Comparison of ENCODE assay signal across 21 cellular contexts in the genomic region with DNA sequence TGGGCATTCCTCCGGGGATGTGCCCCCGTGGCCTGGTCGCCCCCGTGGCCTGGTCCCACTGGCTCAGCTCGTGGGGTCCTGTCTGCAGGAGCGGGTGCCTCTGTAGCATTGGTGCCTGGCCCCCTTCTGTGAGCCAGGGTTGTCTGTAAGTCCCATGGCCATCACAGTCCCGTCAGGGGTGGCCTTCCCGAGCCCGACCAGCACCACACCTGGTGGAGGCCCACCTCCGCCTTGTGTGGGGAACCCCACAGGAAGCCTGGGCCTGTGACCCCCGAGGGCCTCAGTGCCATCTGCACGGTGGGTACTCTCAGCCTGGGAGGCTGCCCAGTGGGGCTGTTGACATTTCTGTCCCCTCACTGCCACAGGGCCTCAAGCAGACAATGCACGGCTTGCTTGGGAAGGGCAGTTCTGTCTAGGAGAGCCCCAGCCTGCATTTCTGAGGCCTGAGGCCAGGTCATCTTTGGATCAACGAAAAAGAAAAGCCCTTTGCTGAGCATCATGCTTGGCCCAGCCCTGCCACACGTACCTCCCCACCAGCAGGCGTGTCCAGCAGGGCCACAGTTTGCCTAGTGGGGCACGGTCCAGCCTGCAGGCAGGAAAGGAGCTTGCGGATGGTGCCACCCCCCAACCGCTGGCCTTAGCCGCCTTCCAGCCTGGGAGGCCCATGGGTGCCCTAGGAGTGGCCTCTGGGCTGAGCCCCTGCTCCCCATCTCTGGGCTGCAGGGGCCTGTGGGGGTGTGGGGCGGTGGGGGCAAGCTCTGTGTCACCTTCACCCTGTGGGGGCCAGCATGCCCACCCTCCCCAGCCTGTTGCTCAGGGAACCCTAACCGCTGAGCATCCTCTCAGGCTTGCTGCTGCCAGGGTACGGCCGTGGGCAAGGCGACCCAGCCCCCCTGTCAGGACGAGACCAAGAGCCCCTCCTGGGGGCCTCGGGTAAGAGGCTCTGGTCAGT. TPM values are rescaled to one million over a fixed set of nuclear protein-coding genes. Genes with fewer than 3 reads are reported as not detected.
DNase-seq lines count a peak whose midpoint lies in the region; ATAC-seq, FAIRE-seq and TF ChIP-seq lines count a peak whose summit lies in the region.
"Had no signal": no experiment of that assay in that cellular context is flagged by ENCODE, and none has a peak within 500 bp of the region (broad histone marks: within the 10 kb centered on the region; RNA-seq: fewer than 3 reads in every experiment).

No MANE protein-coding gene starts in this region.

- TF ChIP-seq CTCF in body of pancreas (IDR thresholded peaks at IDR 0.05) = no peak
- TF ChIP-seq CTCF in kidney (IDR thresholded peaks at IDR 0.05; ENCODE audit: borderline replicate concordance, extremely low read depth, insufficient read depth) = no peak
- TF ChIP-seq CTCF in Caco-2 (IDR thresholded peaks at IDR 0.05; ENCODE audit: insufficient read depth in 1 of 2, low read depth in 1 of 2, low read length in 1 of 2, severe bottlenecking in 1 of 2, unreplicated experiment in 1 of 2) = no peak

- no peak for TF ChIP-seq POLR2A in body of pancreas (IDR thresholded peaks at IDR 0.05)

- no TSS peak for BruUV-seq in Caco-2 (replicated peaks; lab: Mats Ljungman, UMichigan)

- CTCF ChIA-PET in Caco-2 (lab: Charles Lee) = no interaction called here

- peak; percentile 10 for DNase-seq in activated naive CD4-positive, alpha-beta T cell treated with anti-CD3 and anti-CD28 coated beads, Interleukin-2, amount 50 U/mL, for 16 hours
- no peak for DNase-seq in activated naive CD4-positive, alpha-beta T cell treated with anti-CD3 and anti-CD28 coated beads, Interleukin-2, amount 50 U/mL, for 72 hours (ENCODE audit: low spot score in 2 of 2)
- peak in 3 of 4 donors; percentile 3 to 14 (median 7) for DNase-seq in body of pancreas
- DNase-seq in kidney = peak; percentile 68
- DNase-seq in sciatic nerve (ENCODE audit: low spot score) = peak; percentile 47
- no peak for DNase-seq in Caco-2
- DNase-seq in SKM-1 (lab: John Stamatoyannopoulos, UW; ENCODE audit: unreplicated experiment) = no peak
- DNase-seq: MV-4-11, NCI-H1417, NCI-H2029, NCI-H2171 treated with DMSO at 0.1 percent for 48 hours, NCI-H446 treated with DMSO at 0.1 percent for 48 hours, NCI-H748 treated with DMSO at 0.1 percent for 48 hours, RPMI8226 had no signal

- H3K4me1 ChIP-seq in body of pancreas (peaks cover 14% of the 10 kb centered on the region), kidney (ENCODE audit: control insufficient read depth in 1 of 2, insufficient read depth in 1 of 2, low read depth in 1 of 2, low read length in 2 of 2) (no peaks in the 10 kb centered on the region), Caco-2 (no peaks in the 10 kb centered on the region)

- peaks cover 0 to 1% of the 10 kb centered on the region in 2 donors for H3K36me3 ChIP-seq in body of pancreas (replicated peaks in 1 of 2; ENCODE audit: insufficient read depth in 1 of 2, low read depth in 2 of 2)
- H3K36me3 ChIP-seq in kidney (ENCODE audit: control insufficient read depth in 1 of 2, insufficient read depth in 2 of 2, low read length in 2 of 2) = peaks cover 0 to 4% of the 10 kb centered on the region in 2 donors
- no peaks in the 10 kb centered on the region for H3K36me3 ChIP-seq in Caco-2 (ENCODE audit: control insufficient read depth, insufficient read depth, low read length)

- 93 to 99% methylated on average over 9 to 25 of the region's 27 CpGs for whole genome bisulfite sequencing in body of pancreas, 2 donors

- no peak overlapping the region for H3K9ac ChIP-seq in kidney (ENCODE audit: low read length in 2 of 2)

- H3K4me3 ChIP-seq in body of pancreas (no peak overlapping the region), kidney (ENCODE audit: low read length in 2 of 2) (no peak overlapping the region), Caco-2 (ENCODE audit: low read depth, low read length) (no peak overlapping the region)
- H3K4me3 ChIP-seq: K562 had no signal

- H3K4me3 Mint-ChIP-seq in Caco-2 (ENCODE audit: unreplicated experiment) = no peak overlapping the region
- H3K4me3 Mint-ChIP-seq: CD8-positive, alpha-beta memory T cell had no signal

- no peaks in the 10 kb centered on the region for H3K9me3 ChIP-seq in body of pancreas
- no peaks in the 10 kb centered on the region for H3K9me3 ChIP-seq in kidney (ENCODE audit: control insufficient read depth in 1 of 2, low read length in 2 of 2)
- no peaks in the 10 kb centered on the region for H3K9me3 ChIP-seq in Caco-2

- no peak for FAIRE-seq in kidney (lab: Jason Lieb, UNC)
- FAIRE-seq: H1, K562 had no signal

- no peaks in the 10 kb centered on the region for H3K4me1 Mint-ChIP-seq in Caco-2 (ENCODE audit: low read depth, unreplicated experiment)
- H3K4me1 Mint-ChIP-seq: CD8-positive, alpha-beta memory T cell had no signal

- ATAC-seq in activated naive CD4-positive, alpha-beta T cell treated with anti-CD3 and anti-CD28 coated beads, Interleukin-2, amount 50 U/mL, for 72 hours = no peak
- ATAC-seq in body of pancreas (no peak), sciatic nerve (peak; percentile 21), GM21717 (IDR thresholded peaks at IDR 0.05; ENCODE audit: unreplicated experiment) (no peak)
- ATAC-seq: K562 had no signal

- intact Hi-C loops in body of pancreas (cut with DNase I) = no loop called here
- intact Hi-C loops in kidney (cut with DNase I) = no loop called here
- intact Hi-C loops in sciatic nerve (cut with DNase I) = no loop called here
- intact Hi-C loops in Caco-2 (cut with micrococcal nuclease; ENCODE audit: unreplicated experiment) = no loop called here

- no peaks in the 10 kb centered on the region for H3K27me3 Mint-ChIP-seq in Caco-2 (ENCODE audit: insufficient read depth, unreplicated experiment)

- H3K27ac ChIP-seq in body of pancreas (no peak overlapping the region), kidney (ENCODE audit: low read depth in 2 of 2, low read length in 2 of 2) (no peak overlapping the region)
- H3K27ac ChIP-seq: 22Rv1 had no signal

- no peak overlapping the region for H3K27ac Mint-ChIP-seq in activated naive CD4-positive, alpha-beta T cell treated with anti-CD3 and anti-CD28 coated beads, Interleukin-2, amount 50 U/mL, for 72 hours
- no peak overlapping the region for H3K27ac Mint-ChIP-seq in Caco-2 (ENCODE audit: unreplicated experiment)

- H3K27me3 ChIP-seq in body of pancreas (no peaks in the 10 kb centered on the region), Caco-2 (replicated peaks; ENCODE audit: control insufficient read depth, insufficient read depth, low read length) (no peaks in the 10 kb centered on the region)

- POLR2A ChIA-PET in Caco-2 (lab: Charles Lee) = no interaction called here

- peaks cover 0 to 4% of the 10 kb centered on the region in 2 donors for H3K9me3 Mint-ChIP-seq in activated naive CD4-positive, alpha-beta T cell treated with anti-CD3 and anti-CD28 coated beads, Interleukin-2, amount 50 U/mL, for 72 hours
- peaks cover under 1% of the 10 kb centered on the region for H3K9me3 Mint-ChIP-seq in Caco-2 (ENCODE audit: unreplicated experiment)

- peaks cover 8 to 19% of the 10 kb centered on the region in 2 donors for H3K36me3 Mint-ChIP-seq in activated naive CD4-positive, alpha-beta T cell treated with anti-CD3 and anti-CD28 coated beads, Interleukin-2, amount 50 U/mL, for 72 hours
- H3K36me3 Mint-ChIP-seq in Caco-2 (ENCODE audit: insufficient read depth, unreplicated experiment) = no peaks in the 10 kb centered on the region

RNA-seq across cellular contexts. Expression of a gene that starts 23.2 kb away (rescaled TPM):
- not detected for total RNA-seq in activated naive CD4-positive, alpha-beta T cell treated with anti-CD3 and anti-CD28 coated beads, Interleukin-2, amount 50 U/mL, for 72 hours
- total RNA-seq in body of pancreas (not detected), kidney (not detected), sciatic nerve (not detected), Caco-2 (2022) (not detected in 2 replicates)
- not detected for polyA plus RNA-seq in kidney (ENCODE audit: insufficient read depth, low read depth, low replicate concordance)
- total RNA-seq: CD8-positive, alpha-beta memory T cell; Daoy; H1; K562 had no signal
- polyA plus RNA-seq: BJ; CD8-positive, alpha-beta memory T cell; H1; K562 had no signal

RNA-seq across cellular contexts. Expression of a gene that starts 36.0 kb away (rescaled TPM):
- total RNA-seq in activated naive CD4-positive, alpha-beta T cell treated with anti-CD3 and anti-CD28 coated beads, Interleukin-2, amount 50 U/mL, for 72 hours = 10 to 100 TPM; 19.1 to 23.8 TPM
- total RNA-seq in body of pancreas = 10 to 100 TPM; 18.2 to 26.0 TPM
- total RNA-seq in kidney = 32.5 TPM
- polyA plus RNA-seq in kidney (ENCODE audit: insufficient read depth, low read depth, low replicate concordance) = 5.2 TPM
- 33.5 TPM for total RNA-seq in sciatic nerve
- 26.3 and 27.4 TPM in 2 replicates for total RNA-seq in Caco-2 (2022)

Comparison
In these comparisons a context has a peak if more than half of its experiments do, and no peak if none do; other contexts are left out.
1. DNase-seq: peak in activated naive CD4-positive, alpha-beta T cell treated with anti-CD3 and anti-CD28 coated beads, Interleukin-2, amount 50 U/mL, for 16 hours (single experiment), body of pancreas (3 of 4), kidney (single experiment) and sciatic nerve (single experiment); none in activated naive CD4-positive, alpha-beta T cell treated with anti-CD3 and anti-CD28 coated beads, Interleukin-2, amount 50 U/mL, for 72 hours (0 of 2), Caco-2 (0 of 2) and SKM-1 (single experiment).